Comparison of ENCODE assay signal across 8 cellular contexts in the genomic region with DNA sequence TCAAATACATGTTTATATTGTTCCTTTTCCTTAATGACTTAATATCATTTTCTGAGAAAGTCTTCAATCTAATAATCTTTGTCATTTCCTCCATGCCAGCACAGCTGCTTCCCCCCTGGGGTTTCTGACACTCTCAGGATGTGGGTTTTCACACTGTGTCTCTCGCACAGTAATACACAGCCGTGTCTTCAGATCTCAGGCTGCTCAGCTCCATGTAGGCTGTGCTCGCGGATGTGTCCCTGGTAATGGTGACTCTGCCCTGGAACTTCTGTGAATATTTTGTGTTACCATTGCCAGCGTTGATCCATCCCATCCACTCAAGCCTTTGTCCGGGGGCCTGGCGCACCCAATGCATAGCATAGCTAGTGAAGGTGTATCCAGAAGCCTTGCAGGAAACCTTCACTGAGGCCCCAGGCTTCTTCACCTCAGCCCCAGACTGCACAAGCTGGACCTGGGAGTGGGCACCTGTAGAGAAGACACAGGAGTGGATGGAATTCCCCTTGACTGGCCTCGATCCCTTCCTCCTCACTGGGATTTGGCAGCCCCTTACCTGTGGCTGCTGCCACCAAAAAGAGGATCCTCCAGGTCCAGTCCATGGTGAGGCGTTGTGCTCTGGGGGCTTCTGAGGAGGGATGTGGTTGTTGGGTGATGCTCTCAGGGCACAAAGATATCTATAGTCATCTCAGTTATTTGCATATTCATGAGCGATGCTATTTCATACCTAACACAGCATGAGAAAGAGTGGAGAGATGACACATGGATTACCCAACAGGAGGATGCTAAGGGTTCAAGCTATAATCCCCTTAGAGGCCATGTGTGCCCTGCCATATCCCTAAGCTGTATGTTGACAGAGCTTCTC.
DNase-seq lines count a peak whose midpoint lies in the region; ATAC-seq lines count a peak whose summit lies in the region.
"Not testable (repeated sequence)": the region's sequence is repeated elsewhere in the genome, so short reads cannot be mapped to it uniquely, and the experiment has no call there.

No MANE protein-coding gene starts in this region.

- not testable (repeated sequence) for H3K36me3 Mint-ChIP-seq in stimulated activated effector memory CD8-positive, alpha-beta T cell treated with anti-CD3 and anti-CD28 coated beads, Interleukin-12 subunit alpha, Interleukin-12 subunit beta, amount 100 ng/mL, for 72 hours

- H3K9me3 ChIP-seq in BLaER1 treated with 17β-estradiol and CSF1 and Interleukin-3, amounts not matched to agents 10 nM and 100 nM (replicated peaks in 1 of 11); effector memory CD4-positive, alpha-beta T cell (ENCODE audit: control insufficient read depth, low read length): not testable (repeated sequence)

- H3K9me3 Mint-ChIP-seq in stimulated activated effector memory CD8-positive, alpha-beta T cell treated with anti-CD3 and anti-CD28 coated beads, Interleukin-12 subunit alpha, Interleukin-12 subunit beta, amount 100 ng/mL, for 72 hours: not testable (repeated sequence)

- H3K4me1 ChIP-seq in BLaER1 treated with 17β-estradiol and CSF1 and Interleukin-3, amounts not matched to agents 10 nM and 100 nM: peaks cover 0 to 26% (median 5%) of the 10 kb centered on the region in 10 experiments; a peak in 10 of 20 replicates
- not testable (repeated sequence) for H3K4me1 ChIP-seq in effector memory CD4-positive, alpha-beta T cell (ENCODE audit: control insufficient read depth, insufficient read depth, low read length, poor library complexity, severe bottlenecking)

- not testable (repeated sequence) for H3K36me3 ChIP-seq in BLaER1 treated with 17β-estradiol and CSF1 and Interleukin-3, amounts not matched to agents 10 nM and 100 nM; effector memory CD4-positive, alpha-beta T cell (ENCODE audit: control insufficient read depth, insufficient read depth, low read length)

- not testable (repeated sequence) for H3K27me3 ChIP-seq in BLaER1 treated with 17β-estradiol and CSF1 and Interleukin-3, amounts not matched to agents 10 nM and 100 nM; effector memory CD4-positive, alpha-beta T cell (replicated peaks; ENCODE audit: control insufficient read depth, insufficient read depth, low read length, poor library complexity, severe bottlenecking)

- H3K4me2 ChIP-seq in BLaER1 treated with 17β-estradiol and CSF1 and Interleukin-3, amounts not matched to agents 10 nM and 100 nM: peak overlapping the region in 7 of 11 experiments; percentile 32 to 72 (median 58); a peak in 14 of 22 replicates

- H3K27ac Mint-ChIP-seq in stimulated activated effector memory CD8-positive, alpha-beta T cell treated with anti-CD3 and anti-CD28 coated beads, Interleukin-12 subunit alpha, Interleukin-12 subunit beta, amount 100 ng/mL, for 72 hours: peak overlapping the region; percentile 84

- DNase-seq in Kasumi-1 (lab: John Stamatoyannopoulos, UW) (peak; percentile 41 to 42), UCSD-AML1 (lab: John Stamatoyannopoulos, UW; ENCODE audit: unreplicated experiment) (peak; percentile 54)
- peak; percentile 83 for DNase-seq in activated CD8-positive, alpha-beta memory T cell treated with anti-CD3 and anti-CD28 coated beads for 24 hours
- DNase-seq in activated effector memory CD4-positive, alpha-beta T cell treated with anti-CD3 and anti-CD28 coated beads, Interleukin-2, amount 50 U/mL, for 16 hours: peak; percentile 88
- DNase-seq in effector memory CD4-positive, alpha-beta T cell: peak; percentile 46 to 60 (median 49)
- peak; percentile 23 to 40 for DNase-seq in stimulated activated CD4-positive, alpha-beta T cell treated with anti-CD3 and anti-CD28 coated beads, Interleukin-1b, Interleukin-23, amount 100 ng/mL, for 1 hour (ENCODE audit: low read depth in 2 of 2)
- DNase-seq in stimulated activated effector memory CD8-positive, alpha-beta T cell treated with anti-CD3 and anti-CD28 coated beads, Interleukin-12 subunit alpha, Interleukin-12 subunit beta, amount 100 ng/mL, for 72 hours (ENCODE audit: low spot score in 2 of 2): peak; percentile 49 to 84

- peak overlapping the region in 7 of 11 experiments; percentile 19 to 68 (median 57); a peak in 12 of 22 replicates for H3K27ac ChIP-seq in BLaER1 treated with 17β-estradiol and CSF1 and Interleukin-3, amounts not matched to agents 10 nM and 100 nM
- peak overlapping the region; percentile 51 for H3K27ac ChIP-seq in effector memory CD4-positive, alpha-beta T cell (ENCODE audit: insufficient read depth, low read length, poor library complexity, severe bottlenecking)

- H4K20me1 ChIP-seq in BLaER1 treated with 17β-estradiol and CSF1 and Interleukin-3, amounts not matched to agents 10 nM and 100 nM: not testable (repeated sequence)

- peak overlapping the region in 7 of 11 experiments; percentile 42 to 78 (median 69); a peak in 11 of 22 replicates for H3K9ac ChIP-seq in BLaER1 treated with 17β-estradiol and CSF1 and Interleukin-3, amounts not matched to agents 10 nM and 100 nM

- peaks cover 42% of the 10 kb centered on the region for H3K4me1 Mint-ChIP-seq in stimulated activated effector memory CD8-positive, alpha-beta T cell treated with anti-CD3 and anti-CD28 coated beads, Interleukin-12 subunit alpha, Interleukin-12 subunit beta, amount 100 ng/mL, for 72 hours

- H3K4me3 ChIP-seq in BLaER1 treated with 17β-estradiol and CSF1 and Interleukin-3, amounts not matched to agents 10 nM and 100 nM: peak overlapping the region in 7 of 10 experiments; percentile 28 to 67 (median 55); a peak in 13 of 20 replicates
- H3K4me3 ChIP-seq in effector memory CD4-positive, alpha-beta T cell (ENCODE audit: insufficient read depth, low read depth, low read length, poor library complexity, severe bottlenecking): not testable (repeated sequence)

- peak overlapping the region; percentile 65 for H3K4me3 Mint-ChIP-seq in stimulated activated effector memory CD8-positive, alpha-beta T cell treated with anti-CD3 and anti-CD28 coated beads, Interleukin-12 subunit alpha, Interleukin-12 subunit beta, amount 100 ng/mL, for 72 hours

- peak; percentile 93 for ATAC-seq in stimulated activated effector memory CD8-positive, alpha-beta T cell treated with anti-CD3 and anti-CD28 coated beads, Interleukin-12 subunit alpha, Interleukin-12 subunit beta, amount 100 ng/mL, for 72 hours

Comparison
In these comparisons a context has a peak if more than half of its experiments do, and no peak if none do; other contexts are left out.
1. DNase-seq: peak in every context shown above with its lines; median percentile 88 in activated effector memory CD4-positive, alpha-beta T cell treated with anti-CD3 and anti-CD28 coated beads, Interleukin-2, amount 50 U/mL, for 16 hours; 83 in activated CD8-positive, alpha-beta memory T cell treated with anti-CD3 and anti-CD28 coated beads for 24 hours; 66 in stimulated activated effector memory CD8-positive, alpha-beta T cell treated with anti-CD3 and anti-CD28 coated beads, Interleukin-12 subunit alpha, Interleukin-12 subunit beta, amount 100 ng/mL, for 72 hours; 54 in UCSD-AML1; 49 in effector memory CD4-positive, alpha-beta T cell; 42 in Kasumi-1; 32 in stimulated activated CD4-positive, alpha-beta T cell treated with anti-CD3 and anti-CD28 coated beads, Interleukin-1b, Interleukin-23, amount 100 ng/mL, for 1 hour.